ENCODE assay signal across 1 cellular context in genomic region chr17:2059837-2060658, GRCh38.
TF ChIP-seq lines count a peak whose summit lies in the region.

No MANE protein-coding gene starts in this region.

TF ChIP-seq in GM23338, 12 proteins besides CTCF, POLR2A, EP300 and RAD21 (continued from another document):
- no peak for TF ChIP-seq REST (IDR thresholded peaks at IDR 0.05; ENCODE audit: unreplicated experiment)
- TF ChIP-seq ZNF462 (CRISPR knock-in tag; IDR thresholded peaks at IDR 0.05), result no peak
- no peak for TF ChIP-seq EZH2 (IDR thresholded peaks at IDR 0.05; ENCODE audit: low read depth, unreplicated experiment)
- no peak for TF ChIP-seq STAT1 (IDR thresholded peaks at IDR 0.05; ENCODE audit: unreplicated experiment)
- TF ChIP-seq CREB1 (CRISPR knock-in tag; IDR thresholded peaks at IDR 0.05; ENCODE audit: low read depth), result no peak
- TF ChIP-seq ETS1 (IDR thresholded peaks at IDR 0.05), result no peak
- no peak for TF ChIP-seq JUNB (IDR thresholded peaks at IDR 0.05; ENCODE audit: unreplicated experiment)
- TF ChIP-seq POLR2AphosphoS5 (IDR thresholded peaks at IDR 0.05; ENCODE audit: low read depth), result no peak
TF ChIP-seq in GM23338: peak in this region for 0.
